ENCODE assay signal across 9 cellular contexts in the genomic region with DNA sequence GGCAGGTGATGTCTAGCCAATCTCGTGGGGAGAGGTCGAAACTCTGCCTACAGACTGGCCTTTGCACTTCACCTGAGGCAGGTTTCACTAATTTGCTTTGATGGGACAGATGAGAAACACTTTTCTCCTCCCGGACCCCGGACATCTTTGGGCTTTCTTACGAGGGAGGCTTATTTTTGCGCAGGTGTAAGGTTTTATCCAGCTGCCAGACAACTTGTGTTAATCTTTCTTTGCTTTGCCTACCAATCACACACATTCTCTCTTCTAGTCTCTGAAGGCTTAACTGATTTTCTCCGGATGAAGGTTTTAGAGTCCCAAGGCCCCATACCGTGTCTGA.
DNase-seq lines count a peak whose midpoint lies in the region; ATAC-seq and TF ChIP-seq lines count a peak whose summit lies in the region.
"Had no signal": no experiment of that assay in that cellular context is flagged by ENCODE, and none has a peak within 500 bp of the region (broad histone marks: within the 10 kb centered on the region; RNA-seq: fewer than 3 reads in every experiment).

No MANE protein-coding gene starts in this region.

- no peaks in the 10 kb centered on the region for H3K27me3 ChIP-seq in brain microvascular endothelial cell (replicated peaks)
- no peaks in the 10 kb centered on the region for H3K27me3 ChIP-seq in mucosa of stomach (ENCODE audit: control insufficient read depth, insufficient read depth, low read length)

- H3K4me1 ChIP-seq in mucosa of stomach (ENCODE audit: control insufficient read depth, insufficient read depth, low read length), result peaks cover 4% of the 10 kb centered on the region

- peak overlapping the region; percentile 59 for H3K9ac ChIP-seq in mucosa of stomach (ENCODE audit: low read length)

- POLR2A ChIA-PET in AG04449 (lab: Yijun Ruan, JAX), result no interaction called here

- no peaks in the 10 kb centered on the region for H3K9me3 ChIP-seq in mucosa of stomach (ENCODE audit: control insufficient read depth, low read length)

- in situ Hi-C loops in brain microvascular endothelial cell (cut with HindIII; ENCODE audit: low pct_ligation_motif_present, low sequenced_read_pairs), result no loop called here

- H3K4me3 ChIP-seq in AG04449 (ENCODE audit: low read depth, low read length) (peak overlapping the region; percentile 63), brain microvascular endothelial cell (ENCODE audit: low read depth, low read length) (peak overlapping the region; percentile 64), mucosa of stomach (ENCODE audit: low read length) (no peak overlapping the region)

- DNase-seq in AG04449 (ENCODE audit: low read depth, low spot score) (no peak), brain microvascular endothelial cell (no peak), NOMO-1 treated with dmso at 0.1 percent for 144 hours (lab: John Stamatoyannopoulos, UW; ENCODE audit: unreplicated experiment) (no peak), NCI-H2107 (lab: John Stamatoyannopoulos, UW) (no peak)
- DNase-seq: NCI-H446 had no signal

- H3K27ac ChIP-seq in brain microvascular endothelial cell, result no peak overlapping the region

- CTCF ChIA-PET in AG04449 (lab: Yijun Ruan, JAX), result no interaction called here

- H3K36me3 ChIP-seq in brain microvascular endothelial cell (replicated peaks) (no peaks in the 10 kb centered on the region), mucosa of stomach (ENCODE audit: control insufficient read depth, insufficient read depth, low read length) (no peaks in the 10 kb centered on the region)

- peak; percentile 0 for ATAC-seq in HG03175 (IDR thresholded peaks at IDR 0.05; ENCODE audit: unreplicated experiment)
- no peak for ATAC-seq in HG03439 (IDR thresholded peaks at IDR 0.05; ENCODE audit: unreplicated experiment)
- ATAC-seq in HG02759 (IDR thresholded peaks at IDR 0.05; ENCODE audit: unreplicated experiment), result no peak

- TF ChIP-seq CTCF in AG04449 (IDR thresholded peaks at IDR 0.05; ENCODE audit: insufficient read depth, low read length, missing control alignments), result no peak
- TF ChIP-seq CTCF in brain microvascular endothelial cell (IDR thresholded peaks at IDR 0.05; ENCODE audit: low read depth, low read length, missing control alignments), result no peak
